Comparison of ENCODE assay signal across 23 cellular contexts in the genomic region with DNA sequence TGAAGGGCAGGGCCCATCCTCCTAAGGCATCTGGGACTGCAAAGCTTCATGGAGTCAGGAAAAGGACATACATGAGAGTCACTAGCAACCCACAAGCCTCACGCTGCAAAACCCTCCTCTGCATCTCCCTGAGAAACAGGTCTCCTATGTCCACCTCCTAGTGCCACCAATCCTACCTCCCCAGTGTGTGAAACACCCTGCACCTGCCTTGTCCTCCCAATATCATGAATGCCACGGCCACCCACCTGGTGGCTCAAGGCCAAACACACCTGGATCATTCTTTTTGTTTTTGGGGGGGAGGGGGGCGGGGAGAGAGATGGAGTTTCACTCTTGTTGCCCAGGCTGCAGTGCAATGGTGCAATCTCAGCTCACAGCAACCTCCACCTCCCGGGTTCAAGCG.
DNase-seq lines count a peak whose midpoint lies in the region; ATAC-seq, FAIRE-seq and TF ChIP-seq lines count a peak whose summit lies in the region.
"Had no signal": no experiment of that assay in that cellular context is flagged by ENCODE, and none has a peak within 500 bp of the region (broad histone marks: within the 10 kb centered on the region; RNA-seq: fewer than 3 reads in every experiment).

No MANE protein-coding gene starts in this region.

- H4K20me1 ChIP-seq in BLaER1 treated with 17β-estradiol and CSF1 and Interleukin-3, amounts not matched to agents 10 nM and 100 nM, result peaks cover 0 to 94% (median 70%) of the 10 kb centered on the region in 11 experiments; a peak in 17 of 22 replicates
- H4K20me1 ChIP-seq in DOHH2 (ENCODE audit: control insufficient read depth, insufficient read depth, low read depth, low read length) (no peaks in the 10 kb centered on the region), K562 (replicated peaks; ENCODE audit: control insufficient read depth, insufficient read depth, low read length) (peaks cover 44% of the 10 kb centered on the region)

- WGBS in K562 (ENCODE audit: insufficient coverage, low coverage, missing lambda C conversion rate), result 97% methylated on average over 4 of the region's 5 CpGs

- ATAC-seq in K562 (no peak), GM21737 (IDR thresholded peaks at IDR 0.05; ENCODE audit: unreplicated experiment) (no peak)
- ATAC-seq: activated T-cell treated with anti-CD3 and anti-CD28 coated beads, Interleukin-2, amount 50 U/mL, for 4 hours; lower lobe of right lung had no signal

- H3K27me3 ChIP-seq in BLaER1 treated with 17β-estradiol and CSF1 and Interleukin-3, amounts not matched to agents 10 nM and 100 nM, result no peaks in the 10 kb centered on the region
- H3K27me3 ChIP-seq in DOHH2 (ENCODE audit: control insufficient read depth, low read length), result no peaks in the 10 kb centered on the region
- no peaks in the 10 kb centered on the region for H3K27me3 ChIP-seq in K562 (ENCODE audit: control insufficient read depth in 2 of 2, insufficient read depth in 2 of 2, low read length in 2 of 2)
- H3K27me3 ChIP-seq: thyroid gland had no signal

- no peak for TF ChIP-seq CTCF in DOHH2 (IDR thresholded peaks at IDR 0.05; ENCODE audit: low read depth, low read length, poor library complexity, severe bottlenecking)
- TF ChIP-seq CTCF in K562 (IDR thresholded peaks at IDR 0.05 in 2 of 3, conservative IDR thresholded peaks at IDR 0.05 in 1 of 3; ENCODE audit: insufficient read depth in 2 of 3, low read depth in 1 of 3, low read length in 3 of 3), result no peak
- TF ChIP-seq CTCF in CD14-positive monocyte (IDR thresholded peaks at IDR 0.05), result no peak

- peaks cover 56 to 86% of the 10 kb centered on the region in 2 donors for H3K36me3 Mint-ChIP-seq in CD14-positive monocyte

- H3K4me2 ChIP-seq in BLaER1 treated with 17β-estradiol and CSF1 and Interleukin-3, amounts not matched to agents 10 nM and 100 nM, result peak overlapping the region in 10 of 11 experiments; percentile 56 to 97 (median 93); a peak in 20 of 22 replicates
- H3K4me2 ChIP-seq in DOHH2 (ENCODE audit: low read length) (no peak overlapping the region), K562 (ENCODE audit: insufficient read depth, low read length) (no peak overlapping the region)

- peaks cover 0 to 2% (median 0%) of the 10 kb centered on the region in 3 donors for H3K27me3 Mint-ChIP-seq in CD14-positive monocyte (ENCODE audit: low read depth in 3 of 3)
- H3K27me3 Mint-ChIP-seq: activated CD4-positive, alpha-beta memory T cell treated with anti-CD3 and anti-CD28 coated beads, Interleukin-2, amount 10 ng/mL, durations not matched to agents 7 days and 5 days; CD8-positive, alpha-beta memory T cell; progenitor cell of endocrine pancreas had no signal

- intact Hi-C loops in K562 (cut with micrococcal nuclease) (no loop called here), CD14-positive monocyte (cut with micrococcal nuclease) (no loop called here)

- in situ Hi-C loops in K562 (cut with MboI), result no loop called here
- in situ Hi-C loops in KBM-7 (cut with MboI; ENCODE audit: low pct_unique_long_range_greater_than_20kb, low sequenced_read_pairs), result no loop called here

- H3K4me1 ChIP-seq in BLaER1 treated with 17β-estradiol and CSF1 and Interleukin-3, amounts not matched to agents 10 nM and 100 nM, result peaks cover 73 to 100% (median 98%) of the 10 kb centered on the region in 10 experiments
- H3K4me1 ChIP-seq in DOHH2 (ENCODE audit: control insufficient read depth, low read length), result peaks cover 65% of the 10 kb centered on the region
- no peaks in the 10 kb centered on the region for H3K4me1 ChIP-seq in K562 (replicated peaks in 1 of 2; ENCODE audit: control insufficient read depth in 2 of 2, insufficient read depth in 2 of 2, low read length in 2 of 2)

- no TSS peak for BruUV-seq in K562 (replicated peaks; lab: Mats Ljungman, UMichigan)

- DNase-seq in NCI-H748 (lab: John Stamatoyannopoulos, UW; ENCODE audit: unreplicated experiment) (peak; percentile 92), K562 (ENCODE audit: extremely low read depth in 1 of 4, low spot score in 3 of 4) (no peak), CD14-positive monocyte (ENCODE audit: low spot score) (no peak), KBM-7 (no peak)
- DNase-seq in stimulated activated CD4-positive, alpha-beta T cell treated with anti-CD3 and anti-CD28 coated beads, Interleukin-4, amount 100 ng/mL, for 1 hour, result no peak
- DNase-seq: activated CD4-positive, alpha-beta memory T cell treated with anti-CD3 and anti-CD28 coated beads, Interleukin-2, amount 10 ng/mL, durations not matched to agents 7 days and 5 days; activated CD4-positive, CD25-positive, alpha-beta regulatory T cell; activated naive CD4-positive, alpha-beta T cell treated with anti-CD3 and anti-CD28 coated beads for 36 hours; activated T-cell treated with anti-CD3 and anti-CD28 coated beads, Interleukin-2, amount 50 U/mL, for 4 hours; CD8-positive, alpha-beta memory T cell; kidney; lower lobe of right lung; NCI-H1436; NCI-H2227 treated with DMSO at 0.1 percent for 48 hours; thyroid gland had no signal

- H3K36me3 ChIP-seq in BLaER1 treated with 17β-estradiol and CSF1 and Interleukin-3, amounts not matched to agents 10 nM and 100 nM, result peaks cover 46 to 86% (median 67%) of the 10 kb centered on the region in 11 experiments
- peaks cover 59% of the 10 kb centered on the region for H3K36me3 ChIP-seq in DOHH2 (ENCODE audit: control insufficient read depth, low read length)
- H3K36me3 ChIP-seq in K562 (ENCODE audit: control insufficient read depth, insufficient read depth, low read length), result peaks cover 92% of the 10 kb centered on the region

- no peaks in the 10 kb centered on the region for H3K9me3 ChIP-seq in BLaER1 treated with 17β-estradiol and CSF1 and Interleukin-3, amounts not matched to agents 10 nM and 100 nM (replicated peaks in 1 of 11)
- no peaks in the 10 kb centered on the region for H3K9me3 ChIP-seq in DOHH2 (ENCODE audit: control insufficient read depth, insufficient read depth, low read length)
- H3K9me3 ChIP-seq in K562 (replicated peaks; ENCODE audit: control insufficient read depth, insufficient read depth, low read depth, low read length), result no peaks in the 10 kb centered on the region
- H3K9me3 ChIP-seq: lower lobe of right lung, thyroid gland had no signal

- CTCF ChIA-PET in K562 (lab: Yijun Ruan, JAX; ENCODE audit: low intra/inter-chr PET ratio), result no interaction called here

- TF ChIP-seq POLR2A in K562 (conservative IDR thresholded peaks at IDR 0.05), result peak; percentile 43; the same call in 1 of the 2 replicates

- FAIRE-seq in K562 (lab: Jason Lieb, UNC), result no peak
- FAIRE-seq: HTR-8/SVneo, kidney, RCC 7860 had no signal

- no peak overlapping the region for H3K27ac Mint-ChIP-seq in CD14-positive monocyte
- H3K27ac Mint-ChIP-seq: activated CD4-positive, alpha-beta memory T cell treated with anti-CD3 and anti-CD28 coated beads, Interleukin-2, amount 10 ng/mL, durations not matched to agents 7 days and 5 days; activated naive CD4-positive, alpha-beta T cell treated with anti-CD3 and anti-CD28 coated beads for 36 hours; progenitor cell of endocrine pancreas had no signal

- no peaks in the 10 kb centered on the region for H3K9me1 ChIP-seq in K562 (ENCODE audit: control insufficient read depth, insufficient read depth, low read length)

- H3K9me3 Mint-ChIP-seq in CD14-positive monocyte, result no peaks in the 10 kb centered on the region
- H3K9me3 Mint-ChIP-seq: activated CD4-positive, alpha-beta memory T cell treated with anti-CD3 and anti-CD28 coated beads, Interleukin-2, amount 10 ng/mL, durations not matched to agents 7 days and 5 days; activated naive CD4-positive, alpha-beta T cell treated with anti-CD3 and anti-CD28 coated beads for 36 hours; activated T-cell treated with anti-CD3 and anti-CD28 coated beads, Interleukin-2, amount 50 U/mL, for 4 hours; CD8-positive, alpha-beta memory T cell; neural crest cell had no signal

- H3K79me2 ChIP-seq in DOHH2 (ENCODE audit: control insufficient read depth, low read length) (peaks cover 74% of the 10 kb centered on the region), K562 (ENCODE audit: control insufficient read depth, insufficient read depth, low read length) (peaks cover 93% of the 10 kb centered on the region)

- H2AFZ ChIP-seq in K562 (ENCODE audit: low read depth, low read length), result no peak overlapping the region

- TF ChIP-seq RAD21 in K562 (CRISPR knock-in tag; conservative IDR thresholded peaks at IDR 0.05 in 1 of 2, IDR thresholded peaks at IDR 0.05 in 1 of 2), result no peak

- H3K9me2 ChIP-seq in DOHH2 (replicated peaks; ENCODE audit: control insufficient read depth, low read length), result no peaks in the 10 kb centered on the region

- H3K9ac ChIP-seq in BLaER1 treated with 17β-estradiol and CSF1 and Interleukin-3, amounts not matched to agents 10 nM and 100 nM, result peak overlapping the region in 2 of 11 experiments; percentile 34 to 82; a peak in 4 of 22 replicates
- no peak overlapping the region for H3K9ac ChIP-seq in K562 (ENCODE audit: insufficient read depth in 1 of 2, low read depth in 2 of 2, low read length in 2 of 2)

- peaks cover 4% of the 10 kb centered on the region for H3K4me1 Mint-ChIP-seq in CD14-positive monocyte

- 0 out of 20 replicates have a peak overlapping the region, but pooled peaks of 1 of the 10 experiments have one; percentile 8 for H3K4me3 ChIP-seq in BLaER1 treated with 17β-estradiol and CSF1 and Interleukin-3, amounts not matched to agents 10 nM and 100 nM
- H3K4me3 ChIP-seq in DOHH2 (ENCODE audit: low read length), result no peak overlapping the region
- no peak overlapping the region for H3K4me3 ChIP-seq in K562
- H3K4me3 ChIP-seq: coronary artery, lower lobe of right lung, thyroid gland had no signal

- peaks cover 26% of the 10 kb centered on the region for H3F3A ChIP-seq in DOHH2 (ENCODE audit: control insufficient read depth, insufficient read depth)

- H3K27ac ChIP-seq in BLaER1 treated with 17β-estradiol and CSF1 and Interleukin-3, amounts not matched to agents 10 nM and 100 nM, result peak overlapping the region in 6 of 11 experiments; percentile 21 to 89 (median 84); a peak in 9 of 22 replicates
- H3K27ac ChIP-seq in DOHH2 (ENCODE audit: low read depth, low read length), result peak overlapping the region; percentile 4; the same call in 1 of the 2 replicates
- H3K27ac ChIP-seq in K562 (ENCODE audit: extremely low read depth, low read depth, low read length), result no peak overlapping the region
- H3K27ac ChIP-seq: coronary artery, lower lobe of right lung, thyroid gland had no signal

- no peak overlapping the region for H3K4me3 Mint-ChIP-seq in CD14-positive monocyte
- H3K4me3 Mint-ChIP-seq: activated CD4-positive, alpha-beta memory T cell treated with anti-CD3 and anti-CD28 coated beads, Interleukin-2, amount 10 ng/mL, durations not matched to agents 7 days and 5 days; activated naive CD4-positive, alpha-beta T cell treated with anti-CD3 and anti-CD28 coated beads for 36 hours; activated T-cell treated with anti-CD3 and anti-CD28 coated beads, Interleukin-2, amount 50 U/mL, for 4 hours; CD8-positive, alpha-beta memory T cell; neural crest cell had no signal

- TF ChIP-seq EP300 in K562 (IDR thresholded peaks at IDR 0.05; ENCODE audit: low read length), result no peak

- POLR2A ChIA-PET in K562 (lab: Yijun Ruan, JAX), result interaction anchor here (0.5 kb wide), 1 partner anchor 15 kb away, joined by 3 read pairs; no protein-coding TSS in a partner anchor

TF ChIP-seq in K562, 482 proteins besides CTCF, POLR2A, EP300 and RAD21:
- TF ChIP-seq RBM22 (IDR thresholded peaks at IDR 0.05; ENCODE audit: low read depth, low read length, poor library complexity, severe bottlenecking), result peak; percentile 26
- TF ChIP-seq NFRKB (IDR thresholded peaks at IDR 0.05; ENCODE audit: low read depth), result no peak

Comparison
In these comparisons a context has a peak if more than half of its experiments do, and no peak if none do; other contexts are left out.
1. H3K4me2 ChIP-seq: peak in BLaER1 treated with 17β-estradiol and CSF1 and Interleukin-3, amounts not matched to agents 10 nM and 100 nM (10 of 11); none in DOHH2 (single experiment) and K562 (single experiment).